Comparison of ENCODE assay signal across 6 cellular contexts in genomic region chr1:109249654-109250401, GRCh38. TPM values are rescaled to one million over a fixed set of nuclear protein-coding genes. Genes with fewer than 3 reads are reported as not detected.
DNase-seq lines count a peak whose midpoint lies in the region.

No MANE protein-coding gene starts in this region.

- H3K27ac Mint-ChIP-seq in activated naive CD4-positive, alpha-beta T cell treated with anti-CD3 and anti-CD28 coated beads, Interleukin-2, amount 50 U/mL, for 24 hours: no peak overlapping the region

- H3K4me1 ChIP-seq in SJCRH30: peaks cover 9% of the 10 kb centered on the region

- no peaks in the 10 kb centered on the region for H3K27me3 Mint-ChIP-seq in activated naive CD4-positive, alpha-beta T cell treated with anti-CD3 and anti-CD28 coated beads, Interleukin-2, amount 50 U/mL, for 24 hours

- peak overlapping the region; percentile 66 for H3K4me3 ChIP-seq in SJCRH30

- peaks cover 8% of the 10 kb centered on the region for H3K4me1 Mint-ChIP-seq in activated naive CD4-positive, alpha-beta T cell treated with anti-CD3 and anti-CD28 coated beads, Interleukin-2, amount 50 U/mL, for 24 hours

- no peaks in the 10 kb centered on the region for H3K9me3 Mint-ChIP-seq in activated naive CD4-positive, alpha-beta T cell treated with anti-CD3 and anti-CD28 coated beads, Interleukin-2, amount 50 U/mL, for 24 hours

- no peaks in the 10 kb centered on the region; the same call in 1 of the 2 replicates for H3K27me3 ChIP-seq in SJCRH30

- H3K27ac ChIP-seq in SJCRH30: no peak overlapping the region

- H3K36me3 Mint-ChIP-seq in activated naive CD4-positive, alpha-beta T cell treated with anti-CD3 and anti-CD28 coated beads, Interleukin-2, amount 50 U/mL, for 24 hours: no peaks in the 10 kb centered on the region

- peak overlapping the region; percentile 64 for H3K4me3 Mint-ChIP-seq in activated naive CD4-positive, alpha-beta T cell treated with anti-CD3 and anti-CD28 coated beads, Interleukin-2, amount 50 U/mL, for 24 hours

- H3K36me3 ChIP-seq in SJCRH30: no peaks in the 10 kb centered on the region

- no peaks in the 10 kb centered on the region for H3K9me3 ChIP-seq in SJCRH30 (replicated peaks)

- DNase-seq in activated naive CD4-positive, alpha-beta T cell (lab: John Stamatoyannopoulos, UW): no peak
- DNase-seq in SJCRH30 (no peak), iPS-NIHi7 (ENCODE audit: extremely low spot score) (peak; percentile 56)
- DNase-seq in effector CD8-positive, alpha-beta T cell (lab: John Stamatoyannopoulos, UW): no peak
- no peak for DNase-seq in stimulated activated CD4-positive, alpha-beta T cell treated with anti-CD3 and anti-CD28 coated beads, Interleukin-15, amount 100 ng/mL, for 24 hours

RNA-seq across cellular contexts. Expression of gene CELSR2, which starts 0.5 kb away (rescaled TPM):
- total RNA-seq in SJCRH30 (2014; rRNA removed; shearing (Covaris generic)): 2.6 and 4.0 TPM in 2 replicates

RNA-seq across cellular contexts. Expression of gene PSRC1, which starts 33.1 kb away (rescaled TPM):
- 67.5 and 73.2 TPM in 2 replicates for total RNA-seq in SJCRH30 (2014; rRNA removed; shearing (Covaris generic))

RNA-seq across cellular contexts. Expression of gene SARS1, which starts 36.1 kb away (rescaled TPM):
- 105 and 107 TPM in 2 replicates for total RNA-seq in SJCRH30 (2014; rRNA removed; shearing (Covaris generic))

RNA-seq across cellular contexts. Expression of gene MYBPHL, which starts 57.0 kb away (rescaled TPM):
- 5.8 and 5.9 TPM in 2 replicates for total RNA-seq in SJCRH30 (2014; rRNA removed; shearing (Covaris generic))
